In genomic region chr17:7930841-7931631, GRCh38 we compare ENCODE assay signal across 1 cellular context.
TF ChIP-seq lines count a peak whose summit lies in the region.

No MANE protein-coding gene starts in this region.

TF ChIP-seq in HepG2, 621 proteins besides CTCF, POLR2A, EP300 and RAD21:
- no peak for TF ChIP-seq ZNF598 (CRISPR knock-in tag; IDR thresholded peaks at IDR 0.05; ENCODE audit: borderline replicate concordance)
- no peak for TF ChIP-seq HOXA7 (CRISPR knock-in tag; IDR thresholded peaks at IDR 0.05)
- TF ChIP-seq ZNF280B (CRISPR knock-in tag; IDR thresholded peaks at IDR 0.05; ENCODE audit: borderline replicate concordance), result no peak
- no peak for TF ChIP-seq ZNF460 (CRISPR knock-in tag; IDR thresholded peaks at IDR 0.05; ENCODE audit: borderline replicate concordance)
- TF ChIP-seq POLR2AphosphoS5 (IDR thresholded peaks at IDR 0.05; ENCODE audit: low read depth, low read length), result no peak
- no peak for TF ChIP-seq MAFF (IDR thresholded peaks at IDR 0.05; ENCODE audit: low read depth, low read length)
- no peak for TF ChIP-seq ZNF224 (CRISPR knock-in tag; IDR thresholded peaks at IDR 0.05)
- TF ChIP-seq ZNF792 (CRISPR knock-in tag; IDR thresholded peaks at IDR 0.05), result no peak
- TF ChIP-seq ZNF75D (CRISPR knock-in tag; IDR thresholded peaks at IDR 0.05; ENCODE audit: borderline replicate concordance), result no peak
- no peak for TF ChIP-seq KMT2B (CRISPR knock-in tag; IDR thresholded peaks at IDR 0.05)
- TF ChIP-seq SSRP1 (CRISPR knock-in tag; IDR thresholded peaks at IDR 0.05), result no peak
- TF ChIP-seq NR0B2 (CRISPR knock-in tag; IDR thresholded peaks at IDR 0.05), result no peak
- no peak for TF ChIP-seq ZNF775 (CRISPR knock-in tag; IDR thresholded peaks at IDR 0.05; ENCODE audit: borderline replicate concordance)
- no peak for TF ChIP-seq ARNTL (CRISPR knock-in tag; IDR thresholded peaks at IDR 0.05)
TF ChIP-seq in HepG2: peak in this region for 0.
